ENCODE assay signal across 32 cellular contexts in the genomic region with DNA sequence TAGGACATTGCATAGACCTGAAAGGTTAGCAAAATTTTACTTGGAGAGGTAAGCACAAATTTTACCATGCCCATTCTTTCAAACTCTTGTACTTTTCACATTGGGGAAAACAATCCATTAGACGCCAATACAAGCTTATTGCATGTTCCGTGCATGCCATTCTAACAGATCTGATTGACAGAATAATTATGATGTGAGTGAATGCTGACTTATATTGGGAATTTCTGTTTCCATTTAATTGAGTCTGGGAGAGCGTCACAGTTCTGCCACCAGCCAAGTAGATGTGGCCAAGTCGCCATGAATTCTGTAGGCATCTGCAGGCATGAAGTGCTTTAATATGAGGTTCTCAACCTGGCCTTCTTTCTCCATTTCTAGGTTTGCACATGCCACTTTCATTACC.
"Had no signal": no experiment of that assay in that cellular context is flagged by ENCODE, and none has a peak within 500 bp of the region (broad histone marks: within the 10 kb centered on the region; RNA-seq: fewer than 3 reads in every experiment).

No MANE protein-coding gene starts in this region.

- H3K4me1 ChIP-seq: adrenal gland, ascending aorta, body of pancreas, breast epithelium had no signal

- H3K36me3 ChIP-seq: adrenal gland, ascending aorta, brain microvascular endothelial cell, breast epithelium, cardiac muscle cell had no signal

- ATAC-seq: activated naive CD4-positive, alpha-beta T cell treated with anti-CD3 and anti-CD28 coated beads, Interleukin-2, amount 50 U/mL, for 72 hours; activated naive CD8-positive, alpha-beta T cell treated with anti-CD3 and anti-CD28 coated beads, Interleukin-2, amount 50 U/mL, for 24 hours; activated T-cell treated with anti-CD3 and anti-CD28 coated beads, Interleukin-2, amount 50 U/mL, for 4 hours; activated T-cell treated with anti-CD3 and anti-CD28 coated beads, Interleukin-2, amount 50 U/mL, for 72 hours; activated T-helper 17 cell treated with anti-CD3 and anti-CD28 coated beads, Interleukin-2, amount 50 U/mL, for 72 hours; body of pancreas had no signal

- H3K4me3 ChIP-seq: adrenal gland, ascending aorta, body of pancreas, breast epithelium, cardiac muscle cell had no signal

- DNase-seq: activated effector memory CD4-positive, alpha-beta T cell treated with anti-CD3 and anti-CD28 coated beads, Interleukin-2, amount 50 U/mL, for 16 hours; activated effector memory CD4-positive, alpha-beta T cell treated with Interleukin-2 at 50 U/mL for 16 hours; activated gamma-delta T cell; activated gamma-delta T cell treated with Interleukin-2 at 50 U/mL for 16 hours; activated naive CD4-positive, alpha-beta T cell; activated naive CD4-positive, alpha-beta T cell treated with anti-CD3 and anti-CD28 coated beads for 36 hours; activated naive CD4-positive, alpha-beta T cell treated with anti-CD3 and anti-CD28 coated beads, Interleukin-2, amount 10 ng/mL, durations not matched to agents 7 days and 5 days; activated naive CD4-positive, alpha-beta T cell treated with anti-CD3 and anti-CD28 coated beads, Interleukin-2, amount 50 U/mL, for 16 hours; activated naive CD4-positive, alpha-beta T cell treated with Interleukin-2 at 50 U/mL for 16 hours; activated naive CD8-positive, alpha-beta T cell treated with anti-CD3 and anti-CD28 coated beads for 36 hours; activated naive CD8-positive, alpha-beta T cell treated with anti-CD3 and anti-CD28 coated beads, Interleukin-2, amount 10 ng/mL, durations not matched to agents 7 days and 5 days; activated naive CD8-positive, alpha-beta T cell treated with anti-CD3 and anti-CD28 coated beads, Interleukin-2, amount 50 U/mL, for 24 hours; activated T-cell treated with anti-CD3 and anti-CD28 coated beads, Interleukin-2, amount 50 U/mL, for 1 hour; activated T-cell treated with anti-CD3 and anti-CD28 coated beads, Interleukin-2, amount 50 U/mL, for 24 hours; activated T-cell treated with anti-CD3 and anti-CD28 coated beads, Interleukin-2, amount 50 U/mL, for 4 hours; activated T-cell treated with anti-CD3 and anti-CD28 coated beads, Interleukin-2, amount 50 U/mL, for 48 hours; activated T-cell treated with anti-CD3 and anti-CD28 coated beads, Interleukin-2, amount 50 U/mL, for 72 hours; adrenal gland; amniotic stem cell; amygdala; anterior cingulate cortex; aorta; body of pancreas; brain microvascular endothelial cell; caudate nucleus; central memory CD4-positive, alpha-beta T cell; cerebellar nuclear complex had no signal

- H3K27me3 ChIP-seq: adrenal gland, ascending aorta, body of pancreas, brain microvascular endothelial cell, breast epithelium, cardiac muscle cell had no signal

- H3K27ac ChIP-seq: adrenal gland, ascending aorta, body of pancreas, brain microvascular endothelial cell, breast epithelium, cardiac muscle cell had no signal

- H3K9me3 ChIP-seq: adrenal gland, ascending aorta, body of pancreas, breast epithelium had no signal
